Comparison of ENCODE assay signal across 12 cellular contexts in genomic region chr9:131624636-131625241, GRCh38.
DNase-seq lines count a peak whose midpoint lies in the region; ATAC-seq, FAIRE-seq and TF ChIP-seq lines count a peak whose summit lies in the region.
"Had no signal": no experiment of that assay in that cellular context is flagged by ENCODE, and none has a peak within 500 bp of the region (broad histone marks: within the 10 kb centered on the region; RNA-seq: fewer than 3 reads in every experiment).

No MANE protein-coding gene starts in this region.

- intact Hi-C loops in endothelial cell of umbilical vein (cut with micrococcal nuclease): no loop called here

- no peak overlapping the region for H3K4me3 ChIP-seq in endothelial cell of umbilical vein (replicated peaks in 1 of 3; ENCODE audit: insufficient read depth in 1 of 3, low read depth in 1 of 3, low read length in 3 of 3)
- H3K4me3 ChIP-seq in osteoblast (ENCODE audit: insufficient read depth, low read length): no peak overlapping the region
- H3K4me3 ChIP-seq: skin epidermis had no signal

- H4K20me1 ChIP-seq in endothelial cell of umbilical vein (replicated peaks; ENCODE audit: control insufficient read depth, extremely low read depth, insufficient read depth, low read length) (no peaks in the 10 kb centered on the region), osteoblast (ENCODE audit: insufficient read depth, low read length) (no peaks in the 10 kb centered on the region)

- H3K27ac ChIP-seq in endothelial cell of umbilical vein (ENCODE audit: insufficient read depth, low read depth, low read length) (no peak overlapping the region), osteoblast (ENCODE audit: low read depth, low read length) (no peak overlapping the region)

- ATAC-seq in HG02970 (IDR thresholded peaks at IDR 0.05; ENCODE audit: low FRiP score, unreplicated experiment): no peak
- ATAC-seq: Panc1; stimulated activated naive CD8-positive, alpha-beta T cell treated with anti-CD3 and anti-CD28 coated beads, Interleukin-15, Interleukin-2, amounts not matched to agents 100 U/mL and 50 U/mL, for 24 hours had no signal

- FAIRE-seq in endothelial cell of umbilical vein (lab: Jason Lieb, UNC): no peak
- FAIRE-seq: colon had no signal

- TF ChIP-seq CTCF in endothelial cell of umbilical vein (IDR thresholded peaks at IDR 0.05; ENCODE audit: extremely low read depth in 1 of 2, insufficient read depth in 1 of 2, low read depth in 1 of 2, low read length in 2 of 2) (no peak), osteoblast (IDR thresholded peaks at IDR 0.05; ENCODE audit: extremely low read depth, low read depth, low read length) (no peak)

- no peak overlapping the region for H3K4me2 ChIP-seq in endothelial cell of umbilical vein (ENCODE audit: insufficient read depth, low read length)
- H3K4me2 ChIP-seq in osteoblast (ENCODE audit: insufficient read depth, low read length): no peak overlapping the region

- DNase-seq in EH (ENCODE audit: low read depth) (peak; percentile 62), NCI-H2171 (lab: John Stamatoyannopoulos, UW) (peak; percentile 88), endothelial cell of umbilical vein (ENCODE audit: low read depth, low spot score) (peak; percentile 17), osteoblast (ENCODE audit: insufficient read length, low spot score, missing footprints) (peak; percentile 83), KG1 (lab: John Stamatoyannopoulos, UW) (no peak)
- no peak for DNase-seq in activated CD4-positive, alpha-beta T cell treated with anti-CD3 and anti-CD28 coated beads for 4 hours
- DNase-seq: MM.1S; stimulated activated naive CD8-positive, alpha-beta T cell treated with anti-CD3 and anti-CD28 coated beads, Interleukin-15, Interleukin-2, amounts not matched to agents 100 U/mL and 50 U/mL, for 24 hours had no signal

- dilution Hi-C loops in endothelial cell of umbilical vein (cut with MboI; ENCODE audit: extremely low pct_ligation_motif_present, low sequenced_read_pairs): no loop called here

- BruUV-seq in endothelial cell of umbilical vein (replicated peaks; lab: Mats Ljungman, UMichigan): no TSS peak

- H3K4me1 ChIP-seq in endothelial cell of umbilical vein (ENCODE audit: control insufficient read depth, extremely low read depth, insufficient read depth, low read length) (no peaks in the 10 kb centered on the region), osteoblast (ENCODE audit: insufficient read depth, low read length) (peaks cover 12% of the 10 kb centered on the region)

- H3K9ac ChIP-seq in endothelial cell of umbilical vein (replicated peaks; ENCODE audit: extremely low read depth, insufficient read depth, low read length): no peak overlapping the region

- TF ChIP-seq POLR2A in endothelial cell of umbilical vein (IDR thresholded peaks at IDR 0.05; ENCODE audit: low read depth, low read length): no peak

- H3K9me3 ChIP-seq in endothelial cell of umbilical vein (replicated peaks; ENCODE audit: control insufficient read depth, insufficient read depth, low read length) (no peaks in the 10 kb centered on the region), osteoblast (ENCODE audit: low read depth, low read length) (no peaks in the 10 kb centered on the region)

- no peaks in the 10 kb centered on the region for H3K27me3 ChIP-seq in endothelial cell of umbilical vein (ENCODE audit: control insufficient read depth in 2 of 2, insufficient read depth in 2 of 2, low read length in 2 of 2)
- H3K27me3 ChIP-seq in osteoblast (ENCODE audit: insufficient read depth, low read length): no peaks in the 10 kb centered on the region

- no peaks in the 10 kb centered on the region for H3K79me2 ChIP-seq in endothelial cell of umbilical vein (ENCODE audit: control insufficient read depth, insufficient read depth, low read length)
- H3K79me2 ChIP-seq in osteoblast (ENCODE audit: insufficient read depth, low read length): no peaks in the 10 kb centered on the region

- no peaks in the 10 kb centered on the region for H3K9me1 ChIP-seq in endothelial cell of umbilical vein (replicated peaks; ENCODE audit: control insufficient read depth, extremely low read depth, insufficient read depth, low read length)

- POLR2A ChIA-PET in endothelial cell of umbilical vein (lab: Charles Lee): no interaction called here

- CTCF ChIA-PET in endothelial cell of umbilical vein (lab: Charles Lee): interaction anchor here (0.9 to 1.6 kb wide), 6 partner anchors 11 to 95 kb away, joined by 3 to 6 read pairs (median 4); no protein-coding TSS in a partner anchor

- H2AFZ ChIP-seq in endothelial cell of umbilical vein (ENCODE audit: low read depth, low read length): no peak overlapping the region
- no peak overlapping the region for H2AFZ ChIP-seq in osteoblast (ENCODE audit: low read length)

- H3K36me3 ChIP-seq in endothelial cell of umbilical vein (ENCODE audit: control insufficient read depth in 2 of 2, extremely low read depth in 1 of 2, insufficient read depth in 2 of 2, low read length in 2 of 2) (peaks cover 6 to 34% of the 10 kb centered on the region in 2 experiments), osteoblast (ENCODE audit: insufficient read depth, low read length) (peaks cover 25% of the 10 kb centered on the region)

TF ChIP-seq in endothelial cell of umbilical vein, 7 proteins besides CTCF, POLR2A, EP300 and RAD21:
- TF ChIP-seq GATA2 (IDR thresholded peaks at IDR 0.05; ENCODE audit: insufficient read depth, insufficient read length, low read depth, low read length): no peak
- no peak for TF ChIP-seq MYC (IDR thresholded peaks at IDR 0.05; ENCODE audit: low read depth, low read length)
- no peak for TF ChIP-seq EZH2 (IDR thresholded peaks at IDR 0.05; ENCODE audit: borderline replicate concordance, low read depth, low read length, severe bottlenecking)
- TF ChIP-seq JUN (IDR thresholded peaks at IDR 0.05; ENCODE audit: borderline replicate concordance, insufficient read depth, insufficient read length, low read depth): no peak
- no peak for TF ChIP-seq MAX (IDR thresholded peaks at IDR 0.05; ENCODE audit: insufficient read depth, insufficient read length)
- TF ChIP-seq POLR2AphosphoS5 (IDR thresholded peaks at IDR 0.05; ENCODE audit: insufficient read depth, low read depth, low read length): no peak
- TF ChIP-seq FOS (IDR thresholded peaks at IDR 0.05; ENCODE audit: borderline replicate concordance, insufficient read depth, low read length): no peak

Comparison
In these comparisons a context has a peak if more than half of its experiments do, and no peak if none do; other contexts are left out.
1. DNase-seq: peak in EH (single experiment), NCI-H2171 (single experiment), endothelial cell of umbilical vein (single experiment) and osteoblast (single experiment); none in activated CD4-positive, alpha-beta T cell treated with anti-CD3 and anti-CD28 coated beads for 4 hours (0 of 2) and KG1 (single experiment).